8 cellular contexts compared by ENCODE assay signal in genomic region chr6:118935331-118935668, GRCh38. TPM values are rescaled to one million over a fixed set of nuclear protein-coding genes. Genes with fewer than 3 reads are reported as not detected.
DNase-seq lines count a peak whose midpoint lies in the region; ATAC-seq and TF ChIP-seq lines count a peak whose summit lies in the region.

No MANE protein-coding gene starts in this region.

- POLR2A ChIA-PET in HEK293 (lab: Yijun Ruan, JAX) = interaction anchor here (1.5 to 2.4 kb wide), 2 partner anchors 40 to 46 kb away, joined by 5 to 21 read pairs; partner anchors contain the start of gene ASF1A

- H3K36me3 ChIP-seq in HEK293 (ENCODE audit: control insufficient read depth in 2 of 2, insufficient read depth in 1 of 2, low read length in 2 of 2) (peaks cover 3 to 28% of the 10 kb centered on the region in 2 experiments), WERI-Rb-1 (peaks cover 18% of the 10 kb centered on the region), thoracic aorta (no peaks in the 10 kb centered on the region)

- CTCF ChIA-PET in HEK293 (lab: Yijun Ruan, JAX) = interaction anchor here (0.5 to 1.3 kb wide), 3 partner anchors 24 to 59 kb away, joined by 3 to 5 read pairs (median 5); no protein-coding TSS in a partner anchor

- H3K27me3 ChIP-seq in WERI-Rb-1 (ENCODE audit: insufficient read depth, low read depth, severe bottlenecking) (no peaks in the 10 kb centered on the region), thoracic aorta (replicated peaks; ENCODE audit: insufficient read depth) (no peaks in the 10 kb centered on the region)

- ATAC-seq in thoracic aorta (ENCODE audit: insufficient number of reproducible peaks, low FRiP score, low read depth) = no peak
- ATAC-seq in omental fat pad (ENCODE audit: low FRiP score) = no peak

- TF ChIP-seq CTCF in GM12875 (IDR thresholded peaks at IDR 0.05; ENCODE audit: borderline replicate concordance, insufficient read depth, low read depth, low read length) (no peak), HEK293 (tag by site-specific recombination; IDR thresholded peaks at IDR 0.05) (no peak), WERI-Rb-1 (IDR thresholded peaks at IDR 0.05; ENCODE audit: low read depth, low read length) (no peak), thoracic aorta (IDR thresholded peaks at IDR 0.05) (no peak), omental fat pad (IDR thresholded peaks at IDR 0.05) (no peak)

- no peaks in the 10 kb centered on the region for H3K9me3 ChIP-seq in HEK293 (ENCODE audit: control insufficient read depth, insufficient read depth, low read depth, low read length)
- H3K9me3 ChIP-seq in WERI-Rb-1 (ENCODE audit: severe bottlenecking) = no peaks in the 10 kb centered on the region
- H3K9me3 ChIP-seq in iPS-18c (ENCODE audit: control insufficient read depth, insufficient read depth, low read length) = no peaks in the 10 kb centered on the region
- H3K9me3 ChIP-seq in thoracic aorta = no peaks in the 10 kb centered on the region

- H3K4me1 ChIP-seq in HEK293 (ENCODE audit: control insufficient read depth, insufficient read depth, low read length) (peaks cover 4% of the 10 kb centered on the region; the same call in 1 of the 2 replicates), thoracic aorta (ENCODE audit: control insufficient read depth in 1 of 2, low read depth in 2 of 2) (peaks cover 0 to 4% of the 10 kb centered on the region in 2 donors)

- H3K27ac ChIP-seq in HEK293 (ENCODE audit: extremely low read depth, low read depth, low read length) (no peak overlapping the region), WERI-Rb-1 (peak overlapping the region; percentile 65), thoracic aorta (peak overlapping the region; percentile 94 to 96)

- peak overlapping the region; percentile 26 for H3K4me3 ChIP-seq in GM12875 (ENCODE audit: low read depth, low read length)
- peak overlapping the region; percentile 85 for H3K4me3 ChIP-seq in HEK293 (ENCODE audit: low read depth, low read length)
- peak overlapping the region; percentile 99 for H3K4me3 ChIP-seq in WERI-Rb-1 (ENCODE audit: low read depth, low read length)
- peak overlapping the region; percentile 91 for H3K4me3 ChIP-seq in iPS-18c (ENCODE audit: insufficient read depth, low read depth, low read length)
- H3K4me3 ChIP-seq in thoracic aorta = peak overlapping the region; percentile 93

- no peak for DNase-seq in WERI-Rb-1
- DNase-seq in thoracic aorta (ENCODE audit: low spot score) = no peak
- DNase-seq in medulla oblongata (ENCODE audit: extremely low spot score) = no peak
- no peak for DNase-seq in omental fat pad (ENCODE audit: low spot score)
- no peak for DNase-seq in activated effector memory CD4-positive, alpha-beta T cell treated with anti-CD3 and anti-CD28 coated beads, Interleukin-2, amount 50 U/mL, for 16 hours

TF ChIP-seq in HEK293, 187 proteins besides CTCF, POLR2A, EP300 and RAD21:
- TF ChIP-seq ZNF610 (tag by site-specific recombination; IDR thresholded peaks at IDR 0.05; ENCODE audit: borderline replicate concordance) = peak; percentile 56; the same call in 1 of the 2 replicates
- no peak for TF ChIP-seq ZNF580 (tag by site-specific recombination; IDR thresholded peaks at IDR 0.05)
- peak; percentile 81 for TF ChIP-seq ZNF335 (tag by site-specific recombination; conservative IDR thresholded peaks at IDR 0.05)

RNA-seq across cellular contexts. Expression of gene MCM9, which starts 0.3 kb away (rescaled TPM):
- total RNA-seq in thoracic aorta (10 to 100 TPM; 14.1 to 22.2 TPM), omental fat pad (10 to 100 TPM; 12.2 to 25.9 (median 14.3) TPM)

RNA-seq across cellular contexts. Expression of gene ASF1A, which starts 41.3 kb away (rescaled TPM):
- total RNA-seq in thoracic aorta (10 to 100 TPM in 1 of 2 donors, 1 to 10 TPM in 1; 7.7 to 11.1 TPM), omental fat pad (1 to 10 TPM; 4.3 to 9.3 (median 5.7) TPM)

Comparison
In these comparisons a context has a peak if more than half of its experiments do, and no peak if none do; other contexts are left out.
1. H3K4me3 ChIP-seq: peak in every context shown above with its lines; median percentile 99 in WERI-Rb-1; 93 in thoracic aorta; 91 in iPS-18c; 85 in HEK293; 26 in GM12875.